In genomic region chr20:53149184-53149651, GRCh38 we compare ENCODE assay signal across 18 cellular contexts.
DNase-seq lines count a peak whose midpoint lies in the region; ATAC-seq, FAIRE-seq and TF ChIP-seq lines count a peak whose summit lies in the region.
"Had no signal": no experiment of that assay in that cellular context is flagged by ENCODE, and none has a peak within 500 bp of the region (broad histone marks: within the 10 kb centered on the region; RNA-seq: fewer than 3 reads in every experiment).

No MANE protein-coding gene starts in this region.

- H3K27ac ChIP-seq in CD4-positive, alpha-beta T cell (ENCODE audit: low read depth, low read length): no peak overlapping the region
- H3K27ac ChIP-seq in VCaP: peak overlapping the region; percentile 61
- H3K27ac ChIP-seq: colonic mucosa, heart left ventricle, psoas muscle, RWPE1 had no signal

- H3K27ac Mint-ChIP-seq in CD4-positive, alpha-beta T cell: no peak overlapping the region
- peak overlapping the region; percentile 72 to 85 (median 75) for H3K27ac Mint-ChIP-seq in nephron
- H3K27ac Mint-ChIP-seq: activated CD8-positive, alpha-beta T cell treated with anti-CD3 and anti-CD28 coated beads for 36 hours; CD14-positive monocyte had no signal

- peaks cover 35% of the 10 kb centered on the region for H3K4me1 Mint-ChIP-seq in CD4-positive, alpha-beta T cell (ENCODE audit: low read depth)
- H3K4me1 Mint-ChIP-seq in nephron: peaks cover 30% of the 10 kb centered on the region
- H3K4me1 Mint-ChIP-seq: CD14-positive monocyte had no signal

- peak; percentile 48 for ATAC-seq in CD4-positive, alpha-beta T cell (ENCODE audit: poor library complexity)
- ATAC-seq: activated CD8-positive, alpha-beta T cell treated with anti-CD3 and anti-CD28 coated beads for 36 hours; HCT116; psoas muscle had no signal

- no peaks in the 10 kb centered on the region for H3K9me3 ChIP-seq in CD4-positive, alpha-beta T cell (ENCODE audit: control insufficient read depth, low read length)
- H3K9me3 ChIP-seq: colonic mucosa, heart left ventricle, psoas muscle had no signal

- H3K36me3 Mint-ChIP-seq in CD4-positive, alpha-beta T cell (ENCODE audit: low read depth): no peaks in the 10 kb centered on the region
- no peaks in the 10 kb centered on the region for H3K36me3 Mint-ChIP-seq in nephron (ENCODE audit: low read depth)
- H3K36me3 Mint-ChIP-seq: CD14-positive monocyte had no signal

- H3K27me3 ChIP-seq in CD4-positive, alpha-beta T cell (ENCODE audit: control insufficient read depth, insufficient read depth, low read length): no peaks in the 10 kb centered on the region
- H3K27me3 ChIP-seq: colonic mucosa, heart left ventricle had no signal

- POLR2A ChIA-PET in CD4-positive, alpha-beta T cell (lab: Charles Lee): interaction anchor here (1.4 kb wide), 1 partner anchor 148 kb away, joined by 4 read pairs; no protein-coding TSS in a partner anchor

- H3K9me3 Mint-ChIP-seq in CD4-positive, alpha-beta T cell: no peaks in the 10 kb centered on the region
- no peaks in the 10 kb centered on the region for H3K9me3 Mint-ChIP-seq in nephron
- H3K9me3 Mint-ChIP-seq: activated CD8-positive, alpha-beta T cell treated with anti-CD3 and anti-CD28 coated beads for 36 hours; CD14-positive monocyte had no signal

- intact Hi-C loops in CD4-positive, alpha-beta T cell (cut with DNase I, micrococcal nuclease): no loop called here

- no peak overlapping the region for H3K4me3 Mint-ChIP-seq in CD4-positive, alpha-beta T cell
- no peak overlapping the region for H3K4me3 Mint-ChIP-seq in nephron
- H3K4me3 Mint-ChIP-seq: activated CD8-positive, alpha-beta T cell treated with anti-CD3 and anti-CD28 coated beads for 36 hours; CD14-positive monocyte had no signal

- no peak for TF ChIP-seq CTCF in CD4-positive, alpha-beta T cell (IDR thresholded peaks at IDR 0.05)
- TF ChIP-seq CTCF in VCaP (conservative IDR thresholded peaks at IDR 0.05) (no peak), nephron (IDR thresholded peaks at IDR 0.05; ENCODE audit: unreplicated experiment in 3 of 3) (no peak), GM20000 (IDR thresholded peaks at IDR 0.05; ENCODE audit: extremely low read depth, missing control alignments) (no peak)

- peak; percentile 69 for FAIRE-seq in HTR-8/SVneo (lab: Jason Lieb, UNC)

- no peak for DNase-seq in CD4-positive, alpha-beta T cell
- DNase-seq in HTR-8/SVneo (ENCODE audit: insufficient read length, low spot score): no peak
- no peak for DNase-seq in GM20000 (ENCODE audit: low spot score)
- no peak for DNase-seq in foreskin melanocyte
- DNase-seq in SKM-1 treated with dmso at 0.1 percent for 144 hours (lab: John Stamatoyannopoulos, UW; ENCODE audit: unreplicated experiment): no peak
- DNase-seq: activated CD8-positive, alpha-beta T cell treated with anti-CD3 and anti-CD28 coated beads for 36 hours; erythroblast; heart left ventricle; IMR-90; kidney glomerular epithelial cell; NCI-H1105; psoas muscle had no signal

- no peaks in the 10 kb centered on the region for H3K27me3 Mint-ChIP-seq in CD4-positive, alpha-beta T cell
- no peaks in the 10 kb centered on the region for H3K27me3 Mint-ChIP-seq in nephron (ENCODE audit: low read depth)

- CTCF ChIA-PET in CD4-positive, alpha-beta T cell (lab: Charles Lee): no interaction called here
